ENCODE assay signal across 23 cellular contexts in genomic region chr1:43197343-43198127, GRCh38. TPM values are rescaled to one million over a fixed set of nuclear protein-coding genes. Genes with fewer than 3 reads are reported as not detected.
DNase-seq lines count a peak whose midpoint lies in the region; ATAC-seq, FAIRE-seq and TF ChIP-seq lines count a peak whose summit lies in the region.
"Had no signal": no experiment of that assay in that cellular context is flagged by ENCODE, and none has a peak within 500 bp of the region (broad histone marks: within the 10 kb centered on the region; RNA-seq: fewer than 3 reads in every experiment).

No MANE protein-coding gene starts in this region.

- no peak overlapping the region for H3K4me3 Mint-ChIP-seq in mesothelial cell of epicardium
- H3K4me3 Mint-ChIP-seq: activated naive CD8-positive, alpha-beta T cell treated with anti-CD3 and anti-CD28 coated beads, Interleukin-2, amount 50 U/mL, for 24 hours; CD8-positive, alpha-beta T cell; neural progenitor cell had no signal

- H3K9me3 ChIP-seq in HepG2 (ENCODE audit: low read length) (peaks cover 8% of the 10 kb centered on the region; the same call in 1 of the 2 replicates), right lobe of liver (peaks cover 0 to 3% (median 0%) of the 10 kb centered on the region in 4 donors), K562 (replicated peaks; ENCODE audit: control insufficient read depth, insufficient read depth, low read depth, low read length) (peaks cover 2% of the 10 kb centered on the region; the same call in 1 of the 2 replicates), small intestine (ENCODE audit: control insufficient read depth, low read depth) (no peaks in the 10 kb centered on the region)
- H3K9me3 ChIP-seq: body of pancreas had no signal

- in situ Hi-C loops in HepG2 (cut with HindIII; ENCODE audit: extremely low pct_ligation_motif_present, low pct_unique_long_range_greater_than_20kb) = no loop called here
- in situ Hi-C loops in K562 (cut with MboI) = no loop called here

- H3K9me3 Mint-ChIP-seq in mesothelial cell of epicardium = peaks cover 10% of the 10 kb centered on the region
- H3K9me3 Mint-ChIP-seq: activated naive CD8-positive, alpha-beta T cell treated with anti-CD3 and anti-CD28 coated beads, Interleukin-2, amount 50 U/mL, for 24 hours had no signal

- H3K27me3 Mint-ChIP-seq in mesothelial cell of epicardium (ENCODE audit: low read depth) = no peaks in the 10 kb centered on the region

- intact Hi-C loops in HepG2 (cut with micrococcal nuclease; ENCODE audit: unreplicated experiment) = no loop called here
- intact Hi-C loops in right lobe of liver (cut with DNase I) = no loop called here
- intact Hi-C loops in K562 (cut with micrococcal nuclease) = no loop called here

- CTCF ChIA-PET in HepG2 (lab: Yijun Ruan, JAX; ENCODE audit: low intra/inter-chr PET ratio, low total read pairs) (no interaction called here), K562 (lab: Yijun Ruan, JAX; ENCODE audit: low intra/inter-chr PET ratio) (no interaction called here)

- H3K4me3 ChIP-seq in HepG2 (replicated peaks in 1 of 3; ENCODE audit: insufficient read depth in 1 of 3, low read depth in 2 of 3, low read length in 3 of 3) (no peak overlapping the region), right lobe of liver (no peak overlapping the region), K562 (no peak overlapping the region), small intestine (ENCODE audit: low read depth in 1 of 2, low read length in 2 of 2) (no peak overlapping the region)
- H3K4me3 ChIP-seq: body of pancreas, neural progenitor cell, PC-9, SJSA1, tibial nerve had no signal

- H2AFZ ChIP-seq in HepG2 (ENCODE audit: low read length) (no peak overlapping the region), K562 (ENCODE audit: low read depth, low read length) (no peak overlapping the region)
- H2AFZ ChIP-seq: neural progenitor cell, PC-9 had no signal

- no peaks in the 10 kb centered on the region for H3K79me2 ChIP-seq in HepG2 (ENCODE audit: insufficient read depth, low read length)
- no peaks in the 10 kb centered on the region for H3K79me2 ChIP-seq in K562 (ENCODE audit: control insufficient read depth, insufficient read depth, low read length)

- TF ChIP-seq POLR2A in HepG2 (IDR thresholded peaks at IDR 0.05; ENCODE audit: insufficient read depth in 1 of 2, low read depth in 2 of 2, low read length in 2 of 2) (no peak), right lobe of liver (IDR thresholded peaks at IDR 0.05) (no peak), K562 (conservative IDR thresholded peaks at IDR 0.05) (no peak)

- TF ChIP-seq CTCF in HepG2 (CRISPR knock-in tag; IDR thresholded peaks at IDR 0.05) (peak; percentile 24), right lobe of liver (IDR thresholded peaks at IDR 0.05) (no peak), K562 (IDR thresholded peaks at IDR 0.05 in 2 of 3, conservative IDR thresholded peaks at IDR 0.05 in 1 of 3; ENCODE audit: insufficient read depth in 2 of 3, low read depth in 1 of 3, low read length in 3 of 3) (no peak; a peak in 1 of 6 replicates), mesothelial cell of epicardium (IDR thresholded peaks at IDR 0.05; ENCODE audit: unreplicated experiment) (no peak)

- no peaks in the 10 kb centered on the region for H3K9me1 ChIP-seq in K562 (ENCODE audit: control insufficient read depth, insufficient read depth, low read length)

- DNase-seq in HepG2 (ENCODE audit: low spot score) (peak; percentile 24), right lobe of liver (no peak), NCI-H1436 (lab: John Stamatoyannopoulos, UW) (peak; percentile 22), K562 (ENCODE audit: extremely low read depth in 1 of 4, low spot score in 3 of 4) (peak in 1 of 4 experiments; percentile 12), small intestine (no peak), mesothelial cell of epicardium (ENCODE audit: low spot score in 2 of 2, unreplicated experiment in 2 of 2) (no peak)
- DNase-seq: activated CD4-positive, alpha-beta T cell treated with anti-CD3 and anti-CD28 coated beads, Interleukin-2, amount 50 U/mL, for 4 hours; activated CD8-positive, alpha-beta memory T cell treated with anti-CD3 and anti-CD28 coated beads, Interleukin-2, amount 50 U/mL, for 48 hours; activated naive CD8-positive, alpha-beta T cell treated with anti-CD3 and anti-CD28 coated beads, Interleukin-2, amount 50 U/mL, for 24 hours; body of pancreas; CD8-positive, alpha-beta T cell; cortex of kidney; HCEC 1CT; left ventricle myocardium superior; NCI-H187; PC-9; stimulated activated naive CD8-positive, alpha-beta T cell treated with anti-CD3 and anti-CD28 coated beads, Interleukin-15, Interleukin-2, amounts not matched to agents 100 U/mL and 50 U/mL, for 24 hours; T-helper 2 cell; WERI-Rb-1 had no signal

- H3K4me2 ChIP-seq in HepG2 (ENCODE audit: low read depth, low read length) = no peak overlapping the region
- no peak overlapping the region for H3K4me2 ChIP-seq in K562 (ENCODE audit: insufficient read depth, low read length)
- H3K4me2 ChIP-seq: neural progenitor cell, PC-9 had no signal

- H3K27ac Mint-ChIP-seq in mesothelial cell of epicardium = no peak overlapping the region
- H3K27ac Mint-ChIP-seq: activated naive CD8-positive, alpha-beta T cell treated with anti-CD3 and anti-CD28 coated beads, Interleukin-2, amount 50 U/mL, for 24 hours; CD8-positive, alpha-beta T cell; neural progenitor cell had no signal

- TF ChIP-seq RAD21 in HepG2 (CRISPR knock-in tag; IDR thresholded peaks at IDR 0.05) (no peak), K562 (CRISPR knock-in tag; conservative IDR thresholded peaks at IDR 0.05 in 1 of 2, IDR thresholded peaks at IDR 0.05 in 1 of 2) (no peak)

- H3K4me1 ChIP-seq in HepG2 (ENCODE audit: insufficient read depth, low read length) (peaks cover 28% of the 10 kb centered on the region), right lobe of liver (peaks cover 0 to 12% (median 2%) of the 10 kb centered on the region in 4 donors), K562 (replicated peaks in 1 of 2; ENCODE audit: control insufficient read depth in 2 of 2, insufficient read depth in 2 of 2, low read length in 2 of 2) (no peaks in the 10 kb centered on the region), small intestine (ENCODE audit: control insufficient read depth in 2 of 2, insufficient read depth in 1 of 2, low read depth in 1 of 2, low read length in 1 of 2) (no peaks in the 10 kb centered on the region)
- H3K4me1 ChIP-seq: body of pancreas, neural progenitor cell, tibial nerve had no signal

- 73% methylated on average over 7 of the region's 7 CpGs for WGBS in HepG2 (ENCODE audit: low lambda C conversion rate)
- WGBS in right lobe of liver (ENCODE audit: insufficient coverage, low coverage, low lambda C conversion rate, missing lambda C conversion rate) = 89% methylated on average over 5 of the region's 7 CpGs
- WGBS in K562 (ENCODE audit: insufficient coverage, low coverage, missing lambda C conversion rate) = 9% methylated on average over 7 of the region's 7 CpGs
- WGBS in small intestine, 3 donors = 84 to 89% (median 89%) methylated on average over 7 of the region's 7 CpGs

- H3K27ac ChIP-seq in HepG2 (ENCODE audit: extremely low read length, insufficient read depth, low read length) (no peak overlapping the region), right lobe of liver (no peak overlapping the region), K562 (ENCODE audit: extremely low read depth, low read depth, low read length) (no peak overlapping the region), small intestine (ENCODE audit: low read depth in 1 of 2, low read length in 1 of 2) (no peak overlapping the region)
- H3K27ac ChIP-seq: body of pancreas, neural progenitor cell, PC-9, SJSA1, tibial nerve, WERI-Rb-1 had no signal

- H3K36me3 Mint-ChIP-seq in mesothelial cell of epicardium = peaks cover 2% of the 10 kb centered on the region
- H3K36me3 Mint-ChIP-seq: CD8-positive, alpha-beta T cell; neural progenitor cell had no signal

- peaks cover 9% of the 10 kb centered on the region for H3K4me1 Mint-ChIP-seq in mesothelial cell of epicardium
- H3K4me1 Mint-ChIP-seq: activated naive CD8-positive, alpha-beta T cell treated with anti-CD3 and anti-CD28 coated beads, Interleukin-2, amount 50 U/mL, for 24 hours; neural progenitor cell had no signal

- H3K27me3 ChIP-seq in HepG2 (ENCODE audit: control insufficient read depth in 1 of 2, insufficient read depth in 2 of 2, low read length in 2 of 2) = no peaks in the 10 kb centered on the region
- no peaks in the 10 kb centered on the region for H3K27me3 ChIP-seq in right lobe of liver
- H3K27me3 ChIP-seq in K562 (ENCODE audit: control insufficient read depth in 2 of 2, insufficient read depth in 2 of 2, low read length in 2 of 2) = peaks cover 15 to 23% of the 10 kb centered on the region in 2 experiments
- H3K27me3 ChIP-seq in small intestine (ENCODE audit: control insufficient read depth in 2 of 2, insufficient read depth in 2 of 2, low read length in 2 of 2) = no peaks in the 10 kb centered on the region
- H3K27me3 ChIP-seq: body of pancreas, SJSA1, tibial nerve had no signal

- H3K9ac ChIP-seq in HepG2 (ENCODE audit: insufficient read depth, low read depth, low read length) = no peak overlapping the region
- no peak overlapping the region for H3K9ac ChIP-seq in K562 (ENCODE audit: insufficient read depth in 1 of 2, low read depth in 2 of 2, low read length in 2 of 2)
- H3K9ac ChIP-seq: neural progenitor cell had no signal

- H4K20me1 ChIP-seq in HepG2 (ENCODE audit: insufficient read depth, low read length) (no peaks in the 10 kb centered on the region), K562 (replicated peaks; ENCODE audit: control insufficient read depth, insufficient read depth, low read length) (no peaks in the 10 kb centered on the region)

- no peak for FAIRE-seq in HepG2 (lab: Jason Lieb, UNC)
- FAIRE-seq in K562 (lab: Jason Lieb, UNC) = no peak
- FAIRE-seq in small intestine (lab: Jason Lieb, UNC) = no peak

- no TSS peak for BruUV-seq in HepG2 (replicated peaks; lab: Mats Ljungman, UMichigan)
- no TSS peak for BruUV-seq in K562 (replicated peaks; lab: Mats Ljungman, UMichigan)

- ATAC-seq in HepG2 (0 out of 3 replicates have a peak, but pooled peaks have one; percentile 39), right lobe of liver (no peak), K562 (peak; percentile 59; the same call in 1 of the 3 replicates), GM21529 (IDR thresholded peaks at IDR 0.05; ENCODE audit: unreplicated experiment) (no peak)
- ATAC-seq: activated naive CD8-positive, alpha-beta T cell treated with anti-CD3 and anti-CD28 coated beads, Interleukin-2, amount 50 U/mL, for 24 hours; body of pancreas; CD8-positive, alpha-beta T cell; left ventricle myocardium superior; stimulated activated naive CD8-positive, alpha-beta T cell treated with anti-CD3 and anti-CD28 coated beads, Interleukin-15, Interleukin-2, amounts not matched to agents 100 U/mL and 50 U/mL, for 24 hours had no signal

- POLR2A ChIA-PET in HepG2 (lab: Yijun Ruan, JAX) (interaction anchor here (1.4 kb wide), 1 partner anchor 9 kb away, joined by 4 read pairs; no protein-coding TSS in a partner anchor), K562 (lab: Yijun Ruan, JAX) (interaction anchor here (0.9 kb wide), 1 partner anchor 25 kb away, joined by 3 read pairs; no protein-coding TSS in a partner anchor)

- TF ChIP-seq EP300 in HepG2 (IDR thresholded peaks at IDR 0.05; ENCODE audit: low read depth in 2 of 2, low read length in 2 of 2) (no peak), HepG2 (CRISPR knock-in tag; IDR thresholded peaks at IDR 0.05; ENCODE audit: borderline replicate concordance) (no peak), K562 (IDR thresholded peaks at IDR 0.05; ENCODE audit: low read length) (no peak)

- no peaks in the 10 kb centered on the region for H3K36me3 ChIP-seq in HepG2 (replicated peaks in 1 of 2; ENCODE audit: control insufficient read depth in 1 of 2, insufficient read depth in 2 of 2, low read length in 2 of 2)
- peaks cover 0 to 9% (median 0%) of the 10 kb centered on the region in 4 donors for H3K36me3 ChIP-seq in right lobe of liver
- H3K36me3 ChIP-seq in K562 (ENCODE audit: control insufficient read depth, insufficient read depth, low read length) = no peaks in the 10 kb centered on the region
- H3K36me3 ChIP-seq in small intestine (ENCODE audit: control insufficient read depth in 2 of 2, insufficient read depth in 2 of 2, low read length in 2 of 2) = no peaks in the 10 kb centered on the region
- H3K36me3 ChIP-seq: neural progenitor cell, SJSA1, tibial nerve, WERI-Rb-1 had no signal

RNA-seq across cellular contexts. Expression of gene CFAP57, which starts 25.4 kb away (rescaled TPM):
- total RNA-seq in HepG2 (2016; rRNA removed; fragmentation: Illumina TruSeq; extraction: Trizol) = 0.14 TPM in 1 of 2 replicates, not detected in the other
- total RNA-seq in HepG2 (2016; cell fraction: cytosol; rRNA removed; fragmentation: Illumina TruSeq; extraction: Trizol; ENCODE audit: low read depth) = not detected in 2 replicates
- total RNA-seq in HepG2 (2016; cell fraction: insoluble cytoplasmic fraction; rRNA removed; fragmentation: Illumina TruSeq; extraction: Trizol) = 0.06 and 0.15 TPM in 2 replicates
- 0.09 TPM in 1 of 2 replicates, not detected in the other for total RNA-seq in HepG2 (2016; cell fraction: membrane; rRNA removed; fragmentation: Illumina TruSeq; extraction: Trizol)
- not detected in 2 replicates for total RNA-seq in HepG2 (2016; cell fraction: nucleus; rRNA removed; fragmentation: Illumina TruSeq; extraction: Trizol)
- polyA plus RNA-seq in HepG2 (2011; rRNA removed) = 0.01 and 0.07 TPM in 2 replicates
- polyA plus RNA-seq in HepG2 (2011; cell fraction: cytosol; rRNA removed) = 0.01 and 0.03 TPM in 2 replicates
- 0.03 TPM in 1 of 2 replicates, not detected in the other for polyA plus RNA-seq in HepG2 (2011; cell fraction: nucleus; rRNA removed)
- 0.08 and 0.11 TPM in 2 replicates for polyA plus RNA-seq in HepG2 (2012)
- not detected in 2 replicates for polyA plus RNA-seq in HepG2 (2016; cell fraction: cytosol; fragmentation: Illumina TruSeq; extraction: Trizol; ENCODE audit: low read depth)
- polyA plus RNA-seq in HepG2 (2016; cell fraction: insoluble cytoplasmic fraction; fragmentation: Illumina TruSeq; extraction: Trizol; ENCODE audit: low read depth) = not detected in 2 replicates
- not detected in 2 replicates for polyA plus RNA-seq in HepG2 (2016; cell fraction: membrane; fragmentation: Illumina TruSeq; extraction: Trizol; ENCODE audit: low read depth)
- not detected in 2 replicates for polyA plus RNA-seq in HepG2 (2016; cell fraction: nucleus; fragmentation: Illumina TruSeq; extraction: Trizol; ENCODE audit: insufficient read depth, low read depth)
- 0.94 TPM in 1 of 2 replicates, not detected in the other for polyA minus RNA-seq in HepG2 (2011; rRNA and poly(A)+ RNA removed; ENCODE audit: low replicate concordance)
- not detected in 2 replicates for polyA minus RNA-seq in HepG2 (2011; cell fraction: cytosol; rRNA and poly(A)+ RNA removed)
- 0.13 TPM in 1 of 2 replicates, not detected in the other for polyA minus RNA-seq in HepG2 (2011; cell fraction: nucleus; rRNA and poly(A)+ RNA removed)
- not detected for total RNA-seq in right lobe of liver
- total RNA-seq in K562 (2011; cell fraction: chromatin; rRNA removed; ENCODE audit: low replicate concordance) = 0.30 TPM in 1 of 2 replicates, not detected in the other
- not detected in 2 replicates for total RNA-seq in K562 (2011; cell fraction: nucleolus; rRNA removed)
- not detected in 2 replicates for total RNA-seq in K562 (2011; cell fraction: nucleoplasm; rRNA removed)
- not detected in 2 replicates for total RNA-seq in K562 (2014; rRNA removed)
- total RNA-seq in K562 (2014; rRNA removed; fragmentation: Illumina TruSeq; extraction: Trizol) = 0.07 TPM in 1 of 2 replicates, not detected in the other
- 0.18 TPM in 1 of 2 replicates, not detected in the other for total RNA-seq in K562 (2015; rRNA removed; fragmentation: Illumina TruSeq; extraction: Trizol)
- total RNA-seq in K562 (2021) = not detected in 2 replicates
- 0.04 TPM in 1 of 2 replicates, not detected in the other for polyA plus RNA-seq in K562 (2011; rRNA removed)
- 0.01 and 0.09 TPM in 2 replicates for polyA plus RNA-seq in K562 (2011; cell fraction: cytosol; rRNA removed)
- polyA plus RNA-seq in K562 (2011; cell fraction: nucleus; rRNA removed) = 0.14 TPM in 1 of 2 replicates, not detected in the other
- 0.03 and 0.18 TPM in 2 replicates for polyA plus RNA-seq in K562 (2012)
- 0.22 TPM in 1 of 2 replicates, not detected in the other for polyA plus RNA-seq in K562 (2014; fragmentation: Illumina TruSeq; extraction: Trizol)
- under 1 TPM in 1 of 2 experiments, not detected in 1; 0.07 TPM for polyA plus RNA-seq in K562 (2014; fragmentation: Nextera tagmentation; extraction: Ambion mirVana)
- 0.05 TPM in 1 of 2 replicates, not detected in the other for polyA plus RNA-seq in K562 (2014; rRNA removed)
- polyA minus RNA-seq in K562 (2011; rRNA and poly(A)+ RNA removed) = 0.27 TPM in 1 of 2 replicates, not detected in the other
- polyA minus RNA-seq in K562 (2011; cell fraction: cytosol; rRNA and poly(A)+ RNA removed) = not detected in 2 replicates
- not detected in 2 replicates for polyA minus RNA-seq in K562 (2011; cell fraction: nucleus; rRNA and poly(A)+ RNA removed)
- under 1 TPM in 1 of 3 donors, not detected in 2; 0.03 TPM for polyA plus RNA-seq in small intestine
- total RNA-seq in mesothelial cell of epicardium = 0.27 to 0.38 TPM (median 0.35 TPM) in 3 replicates
- total RNA-seq: CD8-positive, alpha-beta T cell; left ventricle myocardium superior had no signal

RNA-seq across cellular contexts. Expression of gene EBNA1BP2, which starts 25.4 kb away (rescaled TPM):
- total RNA-seq in HepG2 (2016; rRNA removed; fragmentation: Illumina TruSeq; extraction: Trizol) = 102 and 134 TPM in 2 replicates
- 16.7 and 17.1 TPM in 2 replicates for total RNA-seq in HepG2 (2016; cell fraction: cytosol; rRNA removed; fragmentation: Illumina TruSeq; extraction: Trizol; ENCODE audit: low read depth)
- 105 and 136 TPM in 2 replicates for total RNA-seq in HepG2 (2016; cell fraction: insoluble cytoplasmic fraction; rRNA removed; fragmentation: Illumina TruSeq; extraction: Trizol)
- total RNA-seq in HepG2 (2016; cell fraction: membrane; rRNA removed; fragmentation: Illumina TruSeq; extraction: Trizol) = 31.7 and 33.4 TPM in 2 replicates
- total RNA-seq in HepG2 (2016; cell fraction: nucleus; rRNA removed; fragmentation: Illumina TruSeq; extraction: Trizol) = 41.1 and 51.6 TPM in 2 replicates
- 24.7 and 27.1 TPM in 2 replicates for polyA plus RNA-seq in HepG2 (2011; rRNA removed)
- 24.4 and 26.5 TPM in 2 replicates for polyA plus RNA-seq in HepG2 (2011; cell fraction: cytosol; rRNA removed)
- 21.8 and 28.1 TPM in 2 replicates for polyA plus RNA-seq in HepG2 (2011; cell fraction: nucleus; rRNA removed)
- 40.9 and 45.7 TPM in 2 replicates for polyA plus RNA-seq in HepG2 (2012)
- 18.1 TPM in 2 replicates for polyA plus RNA-seq in HepG2 (2016; cell fraction: cytosol; fragmentation: Illumina TruSeq; extraction: Trizol; ENCODE audit: low read depth)
- polyA plus RNA-seq in HepG2 (2016; cell fraction: insoluble cytoplasmic fraction; fragmentation: Illumina TruSeq; extraction: Trizol; ENCODE audit: low read depth) = 152 and 154 TPM in 2 replicates
- polyA plus RNA-seq in HepG2 (2016; cell fraction: membrane; fragmentation: Illumina TruSeq; extraction: Trizol; ENCODE audit: low read depth) = 27.7 and 29.2 TPM in 2 replicates
- polyA plus RNA-seq in HepG2 (2016; cell fraction: nucleus; fragmentation: Illumina TruSeq; extraction: Trizol; ENCODE audit: insufficient read depth, low read depth) = 78.7 and 80.9 TPM in 2 replicates
- 14.2 and 38.3 TPM in 2 replicates for polyA minus RNA-seq in HepG2 (2011; rRNA and poly(A)+ RNA removed; ENCODE audit: low replicate concordance)
- 8.6 and 11.5 TPM in 2 replicates for polyA minus RNA-seq in HepG2 (2011; cell fraction: cytosol; rRNA and poly(A)+ RNA removed)
- 33.0 and 36.7 TPM in 2 replicates for polyA minus RNA-seq in HepG2 (2011; cell fraction: nucleus; rRNA and poly(A)+ RNA removed)
- total RNA-seq in right lobe of liver = 100 to 1,000 TPM in 1 of 6 experiments, 10 to 100 TPM in 5; 45.7 to 108 (median 61.4) TPM
- 94.0 and 95.1 TPM in 2 replicates for total RNA-seq in K562 (2011; cell fraction: chromatin; rRNA removed; ENCODE audit: low replicate concordance)
- 64.3 and 68.4 TPM in 2 replicates for total RNA-seq in K562 (2011; cell fraction: nucleolus; rRNA removed)
- 71.1 and 80.7 TPM in 2 replicates for total RNA-seq in K562 (2011; cell fraction: nucleoplasm; rRNA removed)
- total RNA-seq in K562 (2014; rRNA removed) = 300 and 314 TPM in 2 replicates
- 251 and 264 TPM in 2 replicates for total RNA-seq in K562 (2014; rRNA removed; fragmentation: Illumina TruSeq; extraction: Trizol)
- 262 and 268 TPM in 2 replicates for total RNA-seq in K562 (2015; rRNA removed; fragmentation: Illumina TruSeq; extraction: Trizol)
- 175 and 182 TPM in 2 replicates for total RNA-seq in K562 (2021)
- polyA plus RNA-seq in K562 (2011; rRNA removed) = 74.8 and 102 TPM in 2 replicates
- polyA plus RNA-seq in K562 (2011; cell fraction: cytosol; rRNA removed) = 60.0 and 76.6 TPM in 2 replicates
- polyA plus RNA-seq in K562 (2011; cell fraction: nucleus; rRNA removed) = 76.3 and 82.2 TPM in 2 replicates
- polyA plus RNA-seq in K562 (2012) = 90.3 and 177 TPM in 2 replicates
- 283 and 349 TPM in 2 replicates for polyA plus RNA-seq in K562 (2014; fragmentation: Illumina TruSeq; extraction: Trizol)
- polyA plus RNA-seq in K562 (2014; fragmentation: Nextera tagmentation; extraction: Ambion mirVana) = 100 to 1,000 TPM in 1 of 2 experiments, 10 to 100 TPM in 1; 95.2 to 157 TPM
- polyA plus RNA-seq in K562 (2014; rRNA removed) = 249 and 275 TPM in 2 replicates
- polyA minus RNA-seq in K562 (2011; rRNA and poly(A)+ RNA removed) = 58.1 and 63.4 TPM in 2 replicates
- 43.2 and 43.7 TPM in 2 replicates for polyA minus RNA-seq in K562 (2011; cell fraction: cytosol; rRNA and poly(A)+ RNA removed)
- 52.0 and 75.4 TPM in 2 replicates for polyA minus RNA-seq in K562 (2011; cell fraction: nucleus; rRNA and poly(A)+ RNA removed)
- 10 to 100 TPM; 31.3 to 78.6 (median 39.7) TPM for polyA plus RNA-seq in small intestine
- total RNA-seq in mesothelial cell of epicardium = 49.1 to 51.3 TPM (median 51.1 TPM) in 3 replicates

Comparison
In these comparisons a context has a peak if more than half of its experiments do, and no peak if none do; other contexts are left out.
1. ATAC-seq: peak in HepG2 (single experiment) and K562 (single experiment); none in right lobe of liver (0 of 4) and GM21529 (single experiment).
2. DNase-seq: peak in HepG2 (single experiment) and NCI-H1436 (single experiment); none in right lobe of liver (0 of 3), small intestine (single experiment) and mesothelial cell of epicardium (0 of 2).
3. Of the 241 proteins assayed by ChIP-seq in both HepG2 and K562: peak only in HepG2: CTCF and MAFF; only in K562: none; in both: none; in neither: 238; mixed calls (peak in some experiments, not most) for 1.